ENCODE assay signal across 24 cellular contexts in genomic region chr20:61868006-61868405, GRCh38.
A peak's percentile ranks its signal among the peaks of the same experiment; 100 is the strongest.
DNase-seq lines count a peak whose midpoint lies in the region; ATAC-seq and TF ChIP-seq lines count a peak whose summit lies in the region.
"Had no signal": no experiment of that assay in that cellular context is flagged by ENCODE, and none has a peak within 500 bp of the region (broad histone marks: within the 10 kb centered on the region; RNA-seq: fewer than 3 reads in every experiment).

No MANE protein-coding gene starts in this region.

- ATAC-seq in Right ventricle myocardium superior (ENCODE audit: poor library complexity) (no peak), left ventricle myocardium superior (no peak), GM18519 (IDR thresholded peaks at IDR 0.05; ENCODE audit: low FRiP score, unreplicated experiment) (no peak), HG02610 (IDR thresholded peaks at IDR 0.05; ENCODE audit: unreplicated experiment) (no peak)
- ATAC-seq: GM12878 had no signal

- H4K20me1 ChIP-seq in neural progenitor cell (ENCODE audit: low read depth): no peaks in the 10 kb centered on the region
- H4K20me1 ChIP-seq: BLaER1 had no signal

- H2BK5ac ChIP-seq in neuronal stem cell (ENCODE audit: low read length): no peak overlapping the region

- H3K18ac ChIP-seq in neuronal stem cell (ENCODE audit: low read length): no peak overlapping the region

- DNase-seq in Right ventricle myocardium superior (peak; percentile 4), left ventricle myocardium superior (no peak), neural progenitor cell (ENCODE audit: low spot score) (no peak), neuronal stem cell (ENCODE audit: low spot score) (no peak)
- DNase-seq: 8988T; ACHN; BE2C; C1 segment of cervical spinal cord; CD4-positive, alpha-beta memory T cell; CD4-positive, CD25-positive, alpha-beta regulatory T cell; CD8-positive, alpha-beta memory T cell; COR-L47; DMS 273 treated with DMSO at 0.1 percent for 48 hours; DMS153; DMS53; DMS79; DND-41; EL; GDM1 had no signal

- H3K9ac ChIP-seq in neural progenitor cell: no peak overlapping the region
- H3K9ac ChIP-seq in neuronal stem cell (ENCODE audit: low read depth, low read length, poor library complexity): peak overlapping the region; percentile 36
- H3K9ac ChIP-seq: BLaER1 had no signal

- H4K8ac ChIP-seq in neuronal stem cell (ENCODE audit: low read depth, low read length): peak overlapping the region; percentile 55

- no peak overlapping the region for H2BK15ac ChIP-seq in neuronal stem cell (ENCODE audit: low read length)

- no peak overlapping the region for H3K23ac ChIP-seq in neuronal stem cell (ENCODE audit: low read depth, low read length, poor library complexity)

- peaks cover 3% of the 10 kb centered on the region for H3K79me1 ChIP-seq in neuronal stem cell (ENCODE audit: low read depth, low read length)

- no peak overlapping the region for H2BK120ac ChIP-seq in neuronal stem cell (ENCODE audit: low read depth, low read length)

- H3K79me2 ChIP-seq in neural progenitor cell (ENCODE audit: low read depth): no peaks in the 10 kb centered on the region

- TF ChIP-seq CTCF in neural progenitor cell (IDR thresholded peaks at IDR 0.05): no peak

- H3K27ac ChIP-seq in neural progenitor cell (no peak overlapping the region), neuronal stem cell (replicated peaks; ENCODE audit: low read length) (no peak overlapping the region)
- H3K27ac ChIP-seq: BLaER1 had no signal

- H3K9me3 ChIP-seq in neural progenitor cell (ENCODE audit: low read depth) (no peaks in the 10 kb centered on the region), neuronal stem cell (replicated peaks in 1 of 2; ENCODE audit: control insufficient read depth in 2 of 2, insufficient read depth in 1 of 2, low read depth in 1 of 2, low read length in 2 of 2) (peaks cover 17 to 18% of the 10 kb centered on the region in 2 donors)
- H3K9me3 ChIP-seq: BE2C, BLaER1 had no signal

- H3K27me3 Mint-ChIP-seq in neural progenitor cell (ENCODE audit: insufficient read depth, low read depth): peaks cover 4% of the 10 kb centered on the region
- H3K27me3 Mint-ChIP-seq: CD4-positive, alpha-beta memory T cell; CD4-positive, CD25-positive, alpha-beta regulatory T cell had no signal

- no peak overlapping the region for H3K4ac ChIP-seq in neuronal stem cell (ENCODE audit: low read length)

- H3K27me3 ChIP-seq in neural progenitor cell (no peaks in the 10 kb centered on the region), neuronal stem cell (ENCODE audit: control insufficient read depth in 3 of 3, insufficient read depth in 3 of 3, low read depth in 1 of 3, low read length in 3 of 3) (no peaks in the 10 kb centered on the region)
- H3K27me3 ChIP-seq: BE2C had no signal

- H3K4me3 Mint-ChIP-seq in neural progenitor cell: peak overlapping the region; percentile 39
- H3K4me3 Mint-ChIP-seq: CD14-positive monocyte; CD4-positive, alpha-beta memory T cell; CD4-positive, CD25-positive, alpha-beta regulatory T cell; CD8-positive, alpha-beta memory T cell had no signal

- no CpG with 5 or more reads among the region's 13 CpGs for WGBS in neuronal stem cell (ENCODE audit: extremely low coverage in 2 of 2, insufficient read length in 2 of 2, insufficient replicate concordance in 1 of 2), 2 donors

- H3K4me3 ChIP-seq in neural progenitor cell (no peak overlapping the region), neuronal stem cell (ENCODE audit: low read length in 2 of 2) (no peak overlapping the region)
- H3K4me3 ChIP-seq: BLaER1, GM12878 had no signal

- no peaks in the 10 kb centered on the region for H3F3A ChIP-seq in neural progenitor cell (ENCODE audit: low read depth)

- H2AFZ ChIP-seq in neural progenitor cell (replicated peaks): no peak overlapping the region
- H2AFZ ChIP-seq in neuronal stem cell (ENCODE audit: low read length): no peak overlapping the region

- H3K4me1 ChIP-seq in neural progenitor cell (no peaks in the 10 kb centered on the region), neuronal stem cell (ENCODE audit: control insufficient read depth in 2 of 2, insufficient read depth in 1 of 2, low read depth in 1 of 2, low read length in 2 of 2) (no peaks in the 10 kb centered on the region)
- H3K4me1 ChIP-seq: BE2C had no signal

- H3K9me3 Mint-ChIP-seq in neural progenitor cell: peaks cover 16% of the 10 kb centered on the region

- peaks cover 8% of the 10 kb centered on the region for H3K36me3 Mint-ChIP-seq in neural progenitor cell
- H3K36me3 Mint-ChIP-seq: CD14-positive monocyte; CD4-positive, alpha-beta memory T cell; CD4-positive, CD25-positive, alpha-beta regulatory T cell; CD8-positive, alpha-beta memory T cell had no signal

- intact Hi-C loops in Right ventricle myocardium superior (cut with DNase I) (no loop called here), left ventricle myocardium superior (cut with micrococcal nuclease) (no loop called here)

- H2AK5ac ChIP-seq in neuronal stem cell (ENCODE audit: low read depth, low read length): no peak overlapping the region

- H2BK12ac ChIP-seq in neuronal stem cell (ENCODE audit: low read length): no peak overlapping the region

- no peak overlapping the region for H3K27ac Mint-ChIP-seq in neural progenitor cell
- H3K27ac Mint-ChIP-seq: CD4-positive, alpha-beta memory T cell; CD4-positive, CD25-positive, alpha-beta regulatory T cell; CD8-positive, alpha-beta memory T cell had no signal

- no peak overlapping the region for H4K91ac ChIP-seq in neuronal stem cell (ENCODE audit: low read depth, low read length, poor library complexity)

- H3K4me2 ChIP-seq in neural progenitor cell (no peak overlapping the region), neuronal stem cell (ENCODE audit: insufficient read depth, low read length, poor library complexity, severe bottlenecking) (no peak overlapping the region)
- H3K4me2 ChIP-seq: BLaER1 had no signal

- no peaks in the 10 kb centered on the region for H3K4me1 Mint-ChIP-seq in neural progenitor cell
- H3K4me1 Mint-ChIP-seq: CD14-positive monocyte; CD4-positive, CD25-positive, alpha-beta regulatory T cell; CD8-positive, alpha-beta memory T cell had no signal

- H3K36me3 ChIP-seq in neural progenitor cell (no peaks in the 10 kb centered on the region), neuronal stem cell (replicated peaks in 1 of 2; ENCODE audit: control insufficient read depth in 2 of 2, insufficient read depth in 2 of 2, low read length in 2 of 2) (no peaks in the 10 kb centered on the region)
- H3K36me3 ChIP-seq: BE2C, BLaER1 had no signal

- H3K14ac ChIP-seq in neuronal stem cell (ENCODE audit: low read length): peak overlapping the region; percentile 85
